In genomic region chr21:44013380-44014088, GRCh38 we compare ENCODE assay signal across 8 cellular contexts. TPM values are rescaled to one million over a fixed set of nuclear protein-coding genes. Genes with fewer than 3 reads are reported as not detected.
DNase-seq lines count a peak whose midpoint lies in the region; ATAC-seq and TF ChIP-seq lines count a peak whose summit lies in the region.

No MANE protein-coding gene starts in this region.

- peak overlapping the region; percentile 93 for H3K4me2 ChIP-seq in trophoblast cell (ENCODE audit: low read length)

- no peaks in the 10 kb centered on the region for H3K9me3 Mint-ChIP-seq in activated CD8-positive, alpha-beta T cell treated with anti-CD3 and anti-CD28 coated beads for 36 hours

- TF ChIP-seq CTCF in activated CD8-positive, alpha-beta T cell treated with anti-CD3 and anti-CD28 coated beads for 36 hours (IDR thresholded peaks at IDR 0.05): no peak
- no peak for TF ChIP-seq CTCF in fibroblast of mammary gland (conservative IDR thresholded peaks at IDR 0.05; ENCODE audit: control insufficient read depth, insufficient read depth, low read depth, low read length)

- no peaks in the 10 kb centered on the region for H3K27me3 Mint-ChIP-seq in activated CD8-positive, alpha-beta T cell treated with anti-CD3 and anti-CD28 coated beads for 36 hours

- H2BK120ac ChIP-seq in trophoblast cell (ENCODE audit: insufficient read depth, low read length, poor library complexity): no peak overlapping the region

- H3K79me2 ChIP-seq in trophoblast cell (ENCODE audit: control insufficient read depth, insufficient read depth, low read length, poor library complexity): peaks cover 20% of the 10 kb centered on the region

- H3K27ac ChIP-seq in trophoblast cell (ENCODE audit: low read depth, low read length): peak overlapping the region; percentile 51

- no peak overlapping the region for H3K4ac ChIP-seq in trophoblast cell (ENCODE audit: low read depth, low read length)

- H3K4me1 Mint-ChIP-seq in activated CD8-positive, alpha-beta T cell treated with anti-CD3 and anti-CD28 coated beads for 36 hours (ENCODE audit: low read depth): peaks cover 51% of the 10 kb centered on the region

- no peak for ATAC-seq in activated CD8-positive, alpha-beta T cell treated with anti-CD3 and anti-CD28 coated beads for 36 hours
- no peak for ATAC-seq in HG03159 (IDR thresholded peaks at IDR 0.05; ENCODE audit: unreplicated experiment)

- peaks cover 15% of the 10 kb centered on the region for H3K36me3 Mint-ChIP-seq in activated CD8-positive, alpha-beta T cell treated with anti-CD3 and anti-CD28 coated beads for 36 hours (ENCODE audit: low read depth)

- intact Hi-C loops in activated CD8-positive, alpha-beta T cell treated with anti-CD3 and anti-CD28 coated beads for 36 hours (cut with micrococcal nuclease): no loop called here

- H2AK5ac ChIP-seq in trophoblast cell (ENCODE audit: low read length): no peak overlapping the region

- no peak overlapping the region for H2BK5ac ChIP-seq in trophoblast cell (ENCODE audit: low read depth, low read length, poor library complexity)

- WGBS in trophoblast cell (ENCODE audit: extremely low coverage, insufficient coverage, insufficient read length): no CpG with 5 or more reads among the region's 8 CpGs

- no peak overlapping the region for H4K12ac ChIP-seq in trophoblast cell (ENCODE audit: low read depth, low read length)

- DNase-seq in D341Med (ENCODE audit: low spot score) (peak; percentile 64), LHCN-M2 (ENCODE audit: low read depth) (peak; percentile 66), fibroblast of mammary gland (ENCODE audit: low read depth) (no peak), trophoblast cell (peak; percentile 74 to 76), mucosa of gallbladder (ENCODE audit: low spot score) (no peak), DMS153 (lab: John Stamatoyannopoulos, UW) (no peak)
- peak; percentile 54 for DNase-seq in activated CD8-positive, alpha-beta T cell treated with anti-CD3 and anti-CD28 coated beads for 36 hours

- H3K9ac ChIP-seq in trophoblast cell (ENCODE audit: low read length): no peak overlapping the region

- peak overlapping the region; percentile 72 for H3K4me3 ChIP-seq in fibroblast of mammary gland (ENCODE audit: control insufficient read depth, low read depth, low read length)
- no peak overlapping the region for H3K4me3 ChIP-seq in trophoblast cell (ENCODE audit: low read depth, low read length)

- H3K23ac ChIP-seq in trophoblast cell (ENCODE audit: low read length): no peak overlapping the region

- no peak overlapping the region for H3K18ac ChIP-seq in trophoblast cell (ENCODE audit: low read length)

- peaks cover 8% of the 10 kb centered on the region for H3K79me1 ChIP-seq in trophoblast cell (ENCODE audit: low read length)

- H4K8ac ChIP-seq in trophoblast cell (ENCODE audit: low read depth, low read length): no peak overlapping the region

- peak overlapping the region; percentile 85 for H3K27ac Mint-ChIP-seq in activated CD8-positive, alpha-beta T cell treated with anti-CD3 and anti-CD28 coated beads for 36 hours

- H2BK12ac ChIP-seq in trophoblast cell (ENCODE audit: low read length): no peak overlapping the region

- no peak overlapping the region for H2AFZ ChIP-seq in trophoblast cell (ENCODE audit: insufficient read depth, low read length, poor library complexity)

- peaks cover 8% of the 10 kb centered on the region in 2 experiments for H3K4me1 ChIP-seq in trophoblast cell (ENCODE audit: control insufficient read depth in 1 of 2, insufficient read depth in 2 of 2, low read length in 2 of 2)

- H3K9me3 ChIP-seq in trophoblast cell (ENCODE audit: insufficient read depth, low read depth, low read length): peaks cover 3% of the 10 kb centered on the region

- CTCF ChIA-PET in activated CD8-positive, alpha-beta T cell treated with anti-CD3 and anti-CD28 coated beads for 36 hours (lab: Charles Lee): interaction anchor here (0.8 to 2.3 kb wide), 9 partner anchors 9 to 291 kb away, joined by 3 to 17 read pairs (median 4); no protein-coding TSS in a partner anchor

- H3K4me3 Mint-ChIP-seq in activated CD8-positive, alpha-beta T cell treated with anti-CD3 and anti-CD28 coated beads for 36 hours: peak overlapping the region; percentile 80

- H3K36me3 ChIP-seq in trophoblast cell (ENCODE audit: control insufficient read depth in 1 of 2, insufficient read depth in 2 of 2, low read length in 2 of 2): no peaks in the 10 kb centered on the region

- POLR2A ChIA-PET in activated CD8-positive, alpha-beta T cell treated with anti-CD3 and anti-CD28 coated beads for 36 hours (lab: Charles Lee): interaction anchor here (0.7 to 3.8 kb wide), 10 partner anchors 11 to 319 kb away, joined by 3 to 35 read pairs (median 4); no protein-coding TSS in a partner anchor

- H4K91ac ChIP-seq in trophoblast cell (ENCODE audit: low read depth, low read length): no peak overlapping the region

- H3K27me3 ChIP-seq in trophoblast cell (ENCODE audit: insufficient read depth, low read length): no peaks in the 10 kb centered on the region

- no peak overlapping the region for H3K14ac ChIP-seq in trophoblast cell (ENCODE audit: low read length)

RNA-seq across cellular contexts. Expression of gene TRAPPC10, which starts 1.4 kb away (rescaled TPM):
- total RNA-seq in LHCN-M2 (2014; rRNA removed) (21.0 and 21.4 TPM in 2 replicates), mucosa of gallbladder (37.0 TPM)
- 14.2 TPM for polyA plus RNA-seq in LHCN-M2 (2012)
- total RNA-seq in activated CD8-positive, alpha-beta T cell treated with anti-CD3 and anti-CD28 coated beads for 36 hours: 10 to 100 TPM; 44.1 to 45.4 TPM
- 19.1 and 20.0 TPM in 2 replicates for polyA plus RNA-seq in trophoblast cell (2013)

Comparison
In these comparisons a context has a peak if more than half of its experiments do, and no peak if none do; other contexts are left out.
1. DNase-seq: peak in D341Med (single experiment), LHCN-M2 (single experiment), activated CD8-positive, alpha-beta T cell treated with anti-CD3 and anti-CD28 coated beads for 36 hours (single experiment) and trophoblast cell (2 of 2); none in fibroblast of mammary gland (single experiment), mucosa of gallbladder (single experiment) and DMS153 (single experiment).